Comparison of ENCODE assay signal across 8 cellular contexts in the genomic region with DNA sequence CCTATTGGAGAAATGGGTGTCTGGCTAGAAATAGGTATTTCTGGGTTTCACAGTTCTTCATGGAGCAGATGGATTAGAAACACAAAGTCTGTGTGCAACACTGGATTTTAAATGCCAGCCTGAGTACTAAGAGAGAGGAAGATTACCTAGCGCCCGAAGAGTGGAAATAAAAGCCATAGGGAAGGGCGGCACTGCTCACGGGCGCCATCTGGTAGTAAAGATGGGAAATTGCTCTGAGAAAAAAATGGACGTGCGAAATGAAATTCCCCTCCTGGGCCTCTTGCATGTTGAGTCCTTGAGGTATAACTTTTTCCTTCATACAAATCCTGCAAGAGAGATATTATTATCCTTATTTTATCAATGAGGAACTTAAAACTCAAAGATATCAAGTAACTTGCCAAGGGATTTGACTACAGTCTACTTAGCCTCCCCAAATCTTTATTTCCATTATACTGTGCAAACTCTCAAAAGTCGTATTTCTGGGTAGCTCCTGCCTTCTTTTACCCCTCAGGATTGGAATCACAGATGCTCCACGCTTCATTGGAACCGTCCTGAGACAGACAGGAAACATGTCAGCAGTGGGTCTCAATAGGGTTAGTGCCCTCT.
DNase-seq lines count a peak whose midpoint lies in the region; ATAC-seq, FAIRE-seq and TF ChIP-seq lines count a peak whose summit lies in the region.

No MANE protein-coding gene starts in this region.

- H3K9me3 Mint-ChIP-seq in CD14-positive monocyte: peaks cover 0 to 9% (median 3%) of the 10 kb centered on the region in 7 donors
- H3K9me3 Mint-ChIP-seq in T-cell: peaks cover 0 to 5% (median 5%) of the 10 kb centered on the region in 3 donors

- H3K27me3 ChIP-seq in K562 (ENCODE audit: control insufficient read depth in 2 of 2, insufficient read depth in 2 of 2, low read length in 2 of 2): no peaks in the 10 kb centered on the region

- CTCF ChIA-PET in T-cell (lab: Charles Lee) (interaction anchor here (0.7 to 4.8 kb wide), 6 partner anchors 8 to 358 kb away, joined by 3 to 34 read pairs (median 5); no protein-coding TSS in a partner anchor), K562 (lab: Yijun Ruan, JAX; ENCODE audit: low intra/inter-chr PET ratio) (interaction anchor here (0.8 to 1.3 kb wide), 3 partner anchors 165 to 356 kb away, joined by 3 to 4 read pairs (median 3); no protein-coding TSS in a partner anchor)

- no peak for TF ChIP-seq EP300 in K562 (IDR thresholded peaks at IDR 0.05; ENCODE audit: low read length)

- no peaks in the 10 kb centered on the region for H3K36me3 ChIP-seq in K562 (ENCODE audit: control insufficient read depth, insufficient read depth, low read length)

- POLR2A ChIA-PET in T-cell (lab: Charles Lee) (no interaction called here), K562 (lab: Yijun Ruan, JAX) (interaction anchor here (0.6 to 1.2 kb wide), 3 partner anchors 12 to 701 kb away, joined by 3 to 4 read pairs (median 3); no protein-coding TSS in a partner anchor)

- H4K20me1 ChIP-seq in K562 (replicated peaks; ENCODE audit: control insufficient read depth, insufficient read depth, low read length): no peaks in the 10 kb centered on the region

- H3K4me2 ChIP-seq in K562 (ENCODE audit: insufficient read depth, low read length): no peak overlapping the region

- no peaks in the 10 kb centered on the region for H3K79me2 ChIP-seq in K562 (ENCODE audit: control insufficient read depth, insufficient read depth, low read length)

- H3K9ac ChIP-seq in K562 (ENCODE audit: insufficient read depth in 1 of 2, low read depth in 2 of 2, low read length in 2 of 2): no peak overlapping the region

- H3K4me3 Mint-ChIP-seq in CD14-positive monocyte: no peak overlapping the region
- no peak overlapping the region for H3K4me3 Mint-ChIP-seq in T-cell

- H3K4me1 ChIP-seq in K562 (replicated peaks in 1 of 2; ENCODE audit: control insufficient read depth in 2 of 2, insufficient read depth in 2 of 2, low read length in 2 of 2): peaks cover 10 to 25% of the 10 kb centered on the region in 2 experiments

- H3K9me3 ChIP-seq in K562 (replicated peaks; ENCODE audit: control insufficient read depth, insufficient read depth, low read depth, low read length): 0 out of 2 replicates have a peak, but pooled peaks cover 2% of the 10 kb centered on the region

- no peak for TF ChIP-seq POLR2A in K562 (conservative IDR thresholded peaks at IDR 0.05)

- H3K36me3 Mint-ChIP-seq in CD14-positive monocyte (no peaks in the 10 kb centered on the region), T-cell (no peaks in the 10 kb centered on the region)

- H3K9me1 ChIP-seq in K562 (ENCODE audit: control insufficient read depth, insufficient read depth, low read length): no peaks in the 10 kb centered on the region

- FAIRE-seq in K562 (lab: Jason Lieb, UNC): no peak

- ATAC-seq in GM21576 (IDR thresholded peaks at IDR 0.05; ENCODE audit: unreplicated experiment) (peak; percentile 60), T-cell (replicated peaks in 1 of 4) (peak in 2 of 4 experiments; percentile 25 to 56), K562 (peak; percentile 64), HG03045 (IDR thresholded peaks at IDR 0.05; ENCODE audit: unreplicated experiment) (no peak)

- peak; percentile 92 to 93 for TF ChIP-seq RAD21 in K562 (CRISPR knock-in tag; conservative IDR thresholded peaks at IDR 0.05 in 1 of 2, IDR thresholded peaks at IDR 0.05 in 1 of 2)

- in situ Hi-C loops in K562 (cut with MboI): no loop called here

- TF ChIP-seq CTCF in CD14-positive monocyte (IDR thresholded peaks at IDR 0.05): peak; percentile 89
- peak; percentile 81 to 92 (median 83) for TF ChIP-seq CTCF in K562 (IDR thresholded peaks at IDR 0.05 in 2 of 3, conservative IDR thresholded peaks at IDR 0.05 in 1 of 3; ENCODE audit: insufficient read depth in 2 of 3, low read depth in 1 of 3, low read length in 3 of 3)

- 7% methylated on average over 10 of the region's 10 CpGs for WGBS in K562 (ENCODE audit: insufficient coverage, low coverage, missing lambda C conversion rate)

- peak overlapping the region; percentile 86 for H2AFZ ChIP-seq in K562 (ENCODE audit: low read depth, low read length)

- no peak overlapping the region for H3K27ac ChIP-seq in K562 (ENCODE audit: extremely low read depth, low read depth, low read length)

- H3K27me3 Mint-ChIP-seq in CD14-positive monocyte (ENCODE audit: low read depth in 3 of 3) (peaks cover 0 to 14% (median 8%) of the 10 kb centered on the region in 3 donors), T-cell (peaks cover 0 to 11% of the 10 kb centered on the region in 2 donors)

- H3K4me1 Mint-ChIP-seq in CD14-positive monocyte: peaks cover 3% of the 10 kb centered on the region
- peaks cover 20 to 40% (median 22%) of the 10 kb centered on the region in 3 donors for H3K4me1 Mint-ChIP-seq in T-cell

- no peak overlapping the region for H3K4me3 ChIP-seq in K562

- H3K27ac Mint-ChIP-seq in CD14-positive monocyte (no peak overlapping the region), T-cell (no peak overlapping the region)

- intact Hi-C loops in CD14-positive monocyte (cut with micrococcal nuclease): loop anchor here (5.0 kb wide), 1 partner anchor 357 kb away; no protein-coding TSS in a partner anchor
- intact Hi-C loops in K562 (cut with micrococcal nuclease): loop anchor here (1.0 to 10.0 kb wide), 4 partner anchors 24 to 356 kb away; no protein-coding TSS in a partner anchor

- DNase-seq in CD14-positive monocyte (ENCODE audit: low spot score): no peak
- peak; percentile 8 for DNase-seq in NCI-H128 (lab: John Stamatoyannopoulos, UW; ENCODE audit: unreplicated experiment)
- peak in 27 of 34 experiments; percentile 2 to 39 (median 16) for DNase-seq in T-cell
- DNase-seq in K562 (ENCODE audit: extremely low read depth in 1 of 4, low spot score in 3 of 4): peak; percentile 43 to 78 (median 55)
- DNase-seq in iPS-NIHi7 (ENCODE audit: extremely low spot score): peak; percentile 60
- peak; percentile 6 to 29 (median 28) for DNase-seq in stimulated activated CD4-positive, alpha-beta T cell treated with anti-CD3 and anti-CD28 coated beads, Interleukin-12 subunit alpha, Interleukin-12 subunit beta, amount 100 ng/mL, for 48 hours (ENCODE audit: low read depth in 2 of 3, low spot score in 1 of 3)

- BruUV-seq in K562 (replicated peaks; lab: Mats Ljungman, UMichigan): no TSS peak

TF ChIP-seq in K562, 482 proteins besides CTCF, POLR2A, EP300 and RAD21 (continues in another document):
- TF ChIP-seq, protein P1, sequence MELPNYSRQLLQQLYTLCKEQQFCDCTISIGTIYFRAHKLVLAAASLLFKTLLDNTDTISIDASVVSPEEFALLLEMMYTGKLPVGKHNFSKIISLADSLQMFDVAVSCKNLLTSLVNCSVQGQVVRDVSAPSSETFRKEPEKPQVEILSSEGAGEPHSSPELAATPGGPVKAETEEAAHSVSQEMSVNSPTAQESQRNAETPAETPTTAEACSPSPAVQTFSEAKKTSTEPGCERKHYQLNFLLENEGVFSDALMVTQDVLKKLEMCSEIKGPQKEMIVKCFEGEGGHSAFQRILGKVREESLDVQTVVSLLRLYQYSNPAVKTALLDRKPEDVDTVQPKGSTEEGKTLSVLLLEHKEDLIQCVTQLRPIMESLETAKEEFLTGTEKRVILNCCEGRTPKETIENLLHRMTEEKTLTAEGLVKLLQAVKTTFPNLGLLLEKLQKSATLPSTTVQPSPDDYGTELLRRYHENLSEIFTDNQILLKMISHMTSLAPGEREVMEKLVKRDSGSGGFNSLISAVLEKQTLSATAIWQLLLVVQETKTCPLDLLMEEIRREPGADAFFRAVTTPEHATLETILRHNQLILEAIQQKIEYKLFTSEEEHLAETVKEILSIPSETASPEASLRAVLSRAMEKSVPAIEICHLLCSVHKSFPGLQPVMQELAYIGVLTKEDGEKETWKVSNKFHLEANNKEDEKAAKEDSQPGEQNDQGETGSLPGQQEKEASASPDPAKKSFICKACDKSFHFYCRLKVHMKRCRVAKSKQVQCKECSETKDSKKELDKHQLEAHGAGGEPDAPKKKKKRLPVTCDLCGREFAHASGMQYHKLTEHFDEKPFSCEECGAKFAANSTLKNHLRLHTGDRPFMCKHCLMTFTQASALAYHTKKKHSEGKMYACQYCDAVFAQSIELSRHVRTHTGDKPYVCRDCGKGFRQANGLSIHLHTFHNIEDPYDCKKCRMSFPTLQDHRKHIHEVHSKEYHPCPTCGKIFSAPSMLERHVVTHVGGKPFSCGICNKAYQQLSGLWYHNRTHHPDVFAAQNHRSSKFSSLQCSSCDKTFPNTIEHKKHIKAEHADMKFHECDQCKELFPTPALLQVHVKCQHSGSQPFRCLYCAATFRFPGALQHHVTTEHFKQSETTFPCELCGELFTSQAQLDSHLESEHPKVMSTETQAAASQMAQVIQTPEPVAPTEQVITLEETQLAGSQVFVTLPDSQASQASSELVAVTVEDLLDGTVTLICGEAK (IDR thresholded peaks at IDR 0.05): no peak
- TF ChIP-seq, protein P1 (CRISPR knock-in tag; IDR thresholded peaks at IDR 0.05): no peak
- TF ChIP-seq STAT5B (CRISPR knock-in tag; IDR thresholded peaks at IDR 0.05): no peak
